Comparison of ENCODE assay signal across 8 cellular contexts in genomic region chr6:160930547-160931377, GRCh38.
A peak's percentile ranks its signal among the peaks of the same experiment; 100 is the strongest.
DNase-seq lines count a peak whose midpoint lies in the region; ATAC-seq and TF ChIP-seq lines count a peak whose summit lies in the region.

No MANE protein-coding gene starts in this region.

- H3K27ac Mint-ChIP-seq in activated T-helper 1 cell treated with anti-CD3 and anti-CD28 coated beads, Interleukin-12 subunit alpha, Interleukin-12 subunit beta, Interleukin-2, Interleukin-4 antibody, amounts not matched to agents 30 ng/mL and 10 ng/mL and 1 ng/mL, durations not matched to agents 14 hours and 24 hours and 36 hours, result no peak overlapping the region
- H3K27ac Mint-ChIP-seq in naive thymus-derived CD4-positive, alpha-beta T cell, result no peak overlapping the region
- H3K27ac Mint-ChIP-seq in stimulated activated effector memory CD8-positive, alpha-beta T cell treated with anti-CD3 and anti-CD28 coated beads, Interleukin-12 subunit alpha, Interleukin-12 subunit beta, amount 100 ng/mL, for 72 hours, result no peak overlapping the region

- H3K27ac ChIP-seq in fibroblast of lung (ENCODE audit: insufficient read depth, low read length), result no peak overlapping the region
- H3K27ac ChIP-seq in naive thymus-derived CD4-positive, alpha-beta T cell (ENCODE audit: low read depth, low read length), result no peak overlapping the region

- no peaks in the 10 kb centered on the region for H3K4me1 ChIP-seq in NT2/D1 (ENCODE audit: insufficient read depth, insufficient read length)
- H3K4me1 ChIP-seq in fibroblast of lung (ENCODE audit: control insufficient read depth, extremely low read depth, insufficient read depth, low read length), result no peaks in the 10 kb centered on the region
- H3K4me1 ChIP-seq in naive thymus-derived CD4-positive, alpha-beta T cell (ENCODE audit: control insufficient read depth in 2 of 2, insufficient read depth in 2 of 2, low read length in 2 of 2), result no peaks in the 10 kb centered on the region

- H3K9me3 Mint-ChIP-seq in activated T-helper 1 cell treated with anti-CD3 and anti-CD28 coated beads, Interleukin-12 subunit alpha, Interleukin-12 subunit beta, Interleukin-2, Interleukin-4 antibody, amounts not matched to agents 30 ng/mL and 10 ng/mL and 1 ng/mL, durations not matched to agents 14 hours and 24 hours and 36 hours, result no peaks in the 10 kb centered on the region
- H3K9me3 Mint-ChIP-seq in naive thymus-derived CD4-positive, alpha-beta T cell, result peaks cover 0 to 2% (median 0%) of the 10 kb centered on the region in 11 donors
- H3K9me3 Mint-ChIP-seq in stimulated activated effector memory CD8-positive, alpha-beta T cell treated with anti-CD3 and anti-CD28 coated beads, Interleukin-12 subunit alpha, Interleukin-12 subunit beta, amount 100 ng/mL, for 72 hours, result no peaks in the 10 kb centered on the region

- TF ChIP-seq CTCF in AG09319 (IDR thresholded peaks at IDR 0.05; ENCODE audit: low read depth, low read length), result peak; percentile 93
- peak; percentile 73 to 87 for TF ChIP-seq CTCF in fibroblast of lung (conservative IDR thresholded peaks at IDR 0.05 in 1 of 2, IDR thresholded peaks at IDR 0.05 in 1 of 2; ENCODE audit: low read depth in 1 of 2, low read length in 2 of 2)

- CTCF ChIA-PET in naive thymus-derived CD4-positive, alpha-beta T cell (lab: Charles Lee), result interaction anchor here (1.4 to 5.4 kb wide), 3 partner anchors 62 to 443 kb away, joined by 4 to 28 read pairs (median 18); no protein-coding TSS in a partner anchor

- H3K27me3 ChIP-seq in NT2/D1 (ENCODE audit: insufficient read depth, insufficient read length) (no peaks in the 10 kb centered on the region), fibroblast of lung (ENCODE audit: control insufficient read depth, insufficient read depth, low read length) (peaks cover 6% of the 10 kb centered on the region)
- H3K27me3 ChIP-seq in naive thymus-derived CD4-positive, alpha-beta T cell (ENCODE audit: control insufficient read depth in 2 of 2, insufficient read depth in 2 of 2, low read length in 2 of 2), result peaks cover 0 to 5% of the 10 kb centered on the region in 2 donors

- DNase-seq in AG09319 (ENCODE audit: extremely low read depth, low read depth) (peak; percentile 59), NT2/D1 (ENCODE audit: low read depth, low spot score) (peak; percentile 51), fibroblast of lung (ENCODE audit: low read depth in 2 of 2) (peak; percentile 76 to 82)
- DNase-seq in activated T-helper 1 cell treated with anti-CD3 and anti-CD28 coated beads, Interleukin-12 subunit alpha, Interleukin-12 subunit beta, Interleukin-2, Interleukin-4 antibody, amounts not matched to agents 30 ng/mL and 10 ng/mL and 1 ng/mL, durations not matched to agents 14 hours and 24 hours and 36 hours (ENCODE audit: low spot score), result peak; percentile 31
- peak in 8 of 9 donors; percentile 3 to 69 (median 40) for DNase-seq in naive thymus-derived CD4-positive, alpha-beta T cell
- DNase-seq in stimulated activated effector memory CD8-positive, alpha-beta T cell treated with anti-CD3 and anti-CD28 coated beads, Interleukin-12 subunit alpha, Interleukin-12 subunit beta, amount 100 ng/mL, for 72 hours (ENCODE audit: low spot score in 2 of 2), result peak; percentile 61 to 68

- H3K36me3 ChIP-seq in NT2/D1 (ENCODE audit: insufficient read depth, insufficient read length, low read length), result no peaks in the 10 kb centered on the region
- no peaks in the 10 kb centered on the region for H3K36me3 ChIP-seq in fibroblast of lung (ENCODE audit: control insufficient read depth, insufficient read depth, low read length)
- H3K36me3 ChIP-seq in naive thymus-derived CD4-positive, alpha-beta T cell (ENCODE audit: control insufficient read depth in 2 of 3, insufficient read depth in 3 of 3, low read length in 3 of 3), result no peaks in the 10 kb centered on the region

- H3K9ac ChIP-seq in NT2/D1 (ENCODE audit: insufficient read length, low read depth) (peak overlapping the region; percentile 44), fibroblast of lung (ENCODE audit: insufficient read depth, low read length) (peak overlapping the region; percentile 23)

- H2AFZ ChIP-seq in fibroblast of lung (ENCODE audit: low read length), result peak overlapping the region; percentile 86

- H4K20me1 ChIP-seq in fibroblast of lung (ENCODE audit: control insufficient read depth, extremely low read depth, insufficient read depth, low read length), result no peaks in the 10 kb centered on the region

- intact Hi-C loops in activated T-helper 1 cell treated with anti-CD3 and anti-CD28 coated beads, Interleukin-12 subunit alpha, Interleukin-12 subunit beta, Interleukin-2, Interleukin-4 antibody, amounts not matched to agents 30 ng/mL and 10 ng/mL and 1 ng/mL, durations not matched to agents 14 hours and 24 hours and 36 hours (cut with micrococcal nuclease), result loop anchor here (1.0 to 5.0 kb wide), 4 partner anchors 60 to 444 kb away; partner anchors contain the start of gene MAP3K4
- intact Hi-C loops in naive thymus-derived CD4-positive, alpha-beta T cell (cut with micrococcal nuclease), result loop anchor here (1.0 to 10.0 kb wide), 4 partner anchors 62 to 444 kb away; no protein-coding TSS in a partner anchor

- ATAC-seq in GM19023 (IDR thresholded peaks at IDR 0.05; ENCODE audit: unreplicated experiment) (peak; percentile 82), HG03342 (IDR thresholded peaks at IDR 0.05; ENCODE audit: unreplicated experiment) (peak; percentile 77)
- ATAC-seq in naive thymus-derived CD4-positive, alpha-beta T cell, result peak; percentile 72
- ATAC-seq in stimulated activated effector memory CD8-positive, alpha-beta T cell treated with anti-CD3 and anti-CD28 coated beads, Interleukin-12 subunit alpha, Interleukin-12 subunit beta, amount 100 ng/mL, for 72 hours, result peak; percentile 72

- H3K4me3 ChIP-seq in NT2/D1 (ENCODE audit: insufficient read length, low read depth) (peak overlapping the region; percentile 38), fibroblast of lung (replicated peaks in 1 of 4; ENCODE audit: control extremely low read depth in 1 of 4, insufficient read depth in 1 of 4, low read depth in 3 of 4, low read length in 4 of 4) (peak overlapping the region; percentile 49 to 62 (median 56))
- no peak overlapping the region for H3K4me3 ChIP-seq in naive thymus-derived CD4-positive, alpha-beta T cell (ENCODE audit: low read length)

- POLR2A ChIA-PET in naive thymus-derived CD4-positive, alpha-beta T cell (lab: Charles Lee), result no interaction called here

- no peaks in the 10 kb centered on the region for H3K9me3 ChIP-seq in NT2/D1 (ENCODE audit: insufficient read depth, low read length)
- no peaks in the 10 kb centered on the region for H3K9me3 ChIP-seq in fibroblast of lung (ENCODE audit: control insufficient read depth, insufficient read depth, low read depth, low read length)
- no peaks in the 10 kb centered on the region for H3K9me3 ChIP-seq in naive thymus-derived CD4-positive, alpha-beta T cell (ENCODE audit: control insufficient read depth in 2 of 3, low read length in 3 of 3)

- no peak overlapping the region for H3K4me3 Mint-ChIP-seq in activated T-helper 1 cell treated with anti-CD3 and anti-CD28 coated beads, Interleukin-12 subunit alpha, Interleukin-12 subunit beta, Interleukin-2, Interleukin-4 antibody, amounts not matched to agents 30 ng/mL and 10 ng/mL and 1 ng/mL, durations not matched to agents 14 hours and 24 hours and 36 hours
- H3K4me3 Mint-ChIP-seq in naive thymus-derived CD4-positive, alpha-beta T cell, result peak overlapping the region in 7 of 10 donors; percentile 16 to 62 (median 30)
- peak overlapping the region; percentile 45 for H3K4me3 Mint-ChIP-seq in stimulated activated effector memory CD8-positive, alpha-beta T cell treated with anti-CD3 and anti-CD28 coated beads, Interleukin-12 subunit alpha, Interleukin-12 subunit beta, amount 100 ng/mL, for 72 hours

- H3K27me3 Mint-ChIP-seq in activated T-helper 1 cell treated with anti-CD3 and anti-CD28 coated beads, Interleukin-12 subunit alpha, Interleukin-12 subunit beta, Interleukin-2, Interleukin-4 antibody, amounts not matched to agents 30 ng/mL and 10 ng/mL and 1 ng/mL, durations not matched to agents 14 hours and 24 hours and 36 hours (ENCODE audit: insufficient read depth), result peaks cover 18% of the 10 kb centered on the region
- peaks cover 32 to 50% (median 47%) of the 10 kb centered on the region in 5 donors for H3K27me3 Mint-ChIP-seq in naive thymus-derived CD4-positive, alpha-beta T cell

- H3K36me3 Mint-ChIP-seq in activated T-helper 1 cell treated with anti-CD3 and anti-CD28 coated beads, Interleukin-12 subunit alpha, Interleukin-12 subunit beta, Interleukin-2, Interleukin-4 antibody, amounts not matched to agents 30 ng/mL and 10 ng/mL and 1 ng/mL, durations not matched to agents 14 hours and 24 hours and 36 hours (ENCODE audit: low read depth), result peaks cover 1% of the 10 kb centered on the region
- no peaks in the 10 kb centered on the region for H3K36me3 Mint-ChIP-seq in naive thymus-derived CD4-positive, alpha-beta T cell
- H3K36me3 Mint-ChIP-seq in stimulated activated effector memory CD8-positive, alpha-beta T cell treated with anti-CD3 and anti-CD28 coated beads, Interleukin-12 subunit alpha, Interleukin-12 subunit beta, amount 100 ng/mL, for 72 hours, result no peaks in the 10 kb centered on the region

- H3K4me1 Mint-ChIP-seq in activated T-helper 1 cell treated with anti-CD3 and anti-CD28 coated beads, Interleukin-12 subunit alpha, Interleukin-12 subunit beta, Interleukin-2, Interleukin-4 antibody, amounts not matched to agents 30 ng/mL and 10 ng/mL and 1 ng/mL, durations not matched to agents 14 hours and 24 hours and 36 hours (ENCODE audit: low read depth), result no peaks in the 10 kb centered on the region
- H3K4me1 Mint-ChIP-seq in naive thymus-derived CD4-positive, alpha-beta T cell, result peaks cover 0 to 5% (median 0%) of the 10 kb centered on the region in 7 donors
- no peaks in the 10 kb centered on the region for H3K4me1 Mint-ChIP-seq in stimulated activated effector memory CD8-positive, alpha-beta T cell treated with anti-CD3 and anti-CD28 coated beads, Interleukin-12 subunit alpha, Interleukin-12 subunit beta, amount 100 ng/mL, for 72 hours

- H3K4me2 ChIP-seq in fibroblast of lung (ENCODE audit: extremely low read depth, insufficient read depth, low read length), result peak overlapping the region; percentile 82

- H3K79me2 ChIP-seq in fibroblast of lung (ENCODE audit: control insufficient read depth, insufficient read depth, low read length), result no peaks in the 10 kb centered on the region
